Comparison of ENCODE assay signal across 9 cellular contexts in the genomic region with DNA sequence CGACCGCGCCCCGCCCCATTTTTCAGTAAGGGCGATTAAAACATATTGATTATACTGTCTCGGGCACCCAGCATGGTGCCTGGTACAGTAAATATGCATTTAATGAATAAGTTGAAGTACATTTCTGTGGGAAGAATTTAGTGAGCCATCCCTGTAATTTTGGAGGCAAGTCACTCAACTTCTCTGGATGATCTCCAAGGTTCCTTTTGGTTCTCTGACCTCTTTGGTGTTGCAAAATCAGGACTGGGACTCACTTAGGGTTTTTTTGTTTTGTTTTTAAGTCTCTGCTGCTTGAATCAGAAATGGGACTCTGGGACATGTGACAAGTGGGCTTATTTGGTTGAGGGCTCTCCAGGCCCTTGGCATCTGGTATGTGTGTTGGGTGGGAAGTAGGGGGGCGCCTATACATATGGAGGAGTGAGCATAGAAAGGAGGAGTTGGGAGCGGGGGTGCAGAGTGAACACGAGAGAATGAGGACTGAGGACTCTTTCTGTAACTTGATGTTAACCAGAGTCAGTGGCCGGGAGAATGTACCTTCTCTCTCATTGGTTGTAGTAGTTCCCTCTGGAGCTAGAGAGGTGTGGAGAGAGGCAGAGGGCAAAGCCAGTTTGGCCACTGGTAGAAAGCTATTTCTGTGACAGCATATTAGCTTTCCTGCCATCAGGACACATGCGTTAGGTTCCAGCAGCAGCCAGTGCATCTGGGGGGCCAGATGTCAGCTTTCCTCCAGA. TPM values are rescaled to one million over a fixed set of nuclear protein-coding genes. Genes with fewer than 3 reads are reported as not detected.
DNase-seq lines count a peak whose midpoint lies in the region; ATAC-seq and TF ChIP-seq lines count a peak whose summit lies in the region.
"Had no signal": no experiment of that assay in that cellular context is flagged by ENCODE, and none has a peak within 500 bp of the region (broad histone marks: within the 10 kb centered on the region; RNA-seq: fewer than 3 reads in every experiment).

No MANE protein-coding gene starts in this region.

- H4K20me1 ChIP-seq in fibroblast of lung (ENCODE audit: control insufficient read depth, extremely low read depth, insufficient read depth, low read length) = no peaks in the 10 kb centered on the region

- H3K4me2 ChIP-seq in fibroblast of lung (ENCODE audit: extremely low read depth, insufficient read depth, low read length) = peak overlapping the region; percentile 96

- H3K79me2 ChIP-seq in fibroblast of lung (ENCODE audit: control insufficient read depth, insufficient read depth, low read length) = peaks cover 67% of the 10 kb centered on the region

- no peaks in the 10 kb centered on the region for H3K36me3 ChIP-seq in RWPE2 (ENCODE audit: low read depth)
- peaks cover 1% of the 10 kb centered on the region for H3K36me3 ChIP-seq in fibroblast of lung (ENCODE audit: control insufficient read depth, insufficient read depth, low read length)

- H3K4me1 ChIP-seq in RWPE2 (ENCODE audit: insufficient read depth, poor library complexity, severe bottlenecking) (peaks cover 35% of the 10 kb centered on the region), fibroblast of lung (ENCODE audit: control insufficient read depth, extremely low read depth, insufficient read depth, low read length) (peaks cover 16% of the 10 kb centered on the region)

- H3K9me3 ChIP-seq in RWPE2 (ENCODE audit: severe bottlenecking) (no peaks in the 10 kb centered on the region), fibroblast of lung (ENCODE audit: control insufficient read depth, insufficient read depth, low read depth, low read length) (no peaks in the 10 kb centered on the region)

- H3K4me3 ChIP-seq in RWPE2 (ENCODE audit: severe bottlenecking) = peak overlapping the region; percentile 53
- H3K4me3 ChIP-seq in fibroblast of lung (replicated peaks in 1 of 4; ENCODE audit: control extremely low read depth in 1 of 4, insufficient read depth in 1 of 4, low read depth in 3 of 4, low read length in 4 of 4) = peak overlapping the region; percentile 76 to 97 (median 90)

- no peaks in the 10 kb centered on the region for H3K27me3 ChIP-seq in RWPE2 (ENCODE audit: insufficient read depth, poor library complexity, severe bottlenecking)
- no peaks in the 10 kb centered on the region for H3K27me3 ChIP-seq in fibroblast of lung (ENCODE audit: control insufficient read depth, insufficient read depth, low read length)

- H3K27ac ChIP-seq in RWPE2 (ENCODE audit: poor library complexity, severe bottlenecking) (peak overlapping the region; percentile 83), fibroblast of lung (ENCODE audit: insufficient read depth, low read length) (peak overlapping the region; percentile 83)
- H3K27ac ChIP-seq: HL-60 had no signal

- DNase-seq in ELF-1 (ENCODE audit: low read depth, low spot score) = peak; percentile 50
- DNase-seq in RWPE2 (ENCODE audit: low spot score) = no peak
- peak; percentile 34 to 82 for DNase-seq in fibroblast of lung (ENCODE audit: low read depth in 2 of 2)
- peak; percentile 51 for DNase-seq in renal cortical epithelial cell (ENCODE audit: low read depth)
- DNase-seq in germinal center (ENCODE audit: low spot score) = no peak
- DNase-seq in SW 1271 (lab: John Stamatoyannopoulos, UW) = no peak
- DNase-seq in NCI-H1417 (lab: John Stamatoyannopoulos, UW) = no peak

- ATAC-seq in RWPE2 (ENCODE audit: low read depth) (no peak), GM18520 (IDR thresholded peaks at IDR 0.05; ENCODE audit: unreplicated experiment) (no peak)

- TF ChIP-seq CTCF in RWPE2 (IDR thresholded peaks at IDR 0.05; ENCODE audit: poor library complexity, severe bottlenecking) = no peak
- no peak for TF ChIP-seq CTCF in fibroblast of lung (conservative IDR thresholded peaks at IDR 0.05 in 1 of 2, IDR thresholded peaks at IDR 0.05 in 1 of 2; ENCODE audit: low read depth in 1 of 2, low read length in 2 of 2)

- no peak overlapping the region for H2AFZ ChIP-seq in fibroblast of lung (ENCODE audit: low read length)

- peak overlapping the region; percentile 80 for H3K9ac ChIP-seq in fibroblast of lung (ENCODE audit: insufficient read depth, low read length)

RNA-seq across cellular contexts. Expression of a gene that starts 1.9 kb away (rescaled TPM):
- 29.5 and 35.8 TPM in 2 replicates for total RNA-seq in fibroblast of lung
- polyA plus RNA-seq in fibroblast of lung = 21.6 and 32.0 TPM in 2 replicates
- polyA plus RNA-seq in fibroblast of lung (2012) = 21.5 and 31.9 TPM in 2 replicates
- 33.8 and 42.5 TPM in 2 replicates for polyA minus RNA-seq in fibroblast of lung (ENCODE audit: low replicate concordance)
- total RNA-seq in renal cortical epithelial cell = 17.5 and 18.3 TPM in 2 replicates

RNA-seq across cellular contexts. Expression of a gene that starts 49.8 kb away (rescaled TPM):
- 10.3 and 14.4 TPM in 2 replicates for total RNA-seq in fibroblast of lung
- 6.2 and 8.8 TPM in 2 replicates for polyA plus RNA-seq in fibroblast of lung
- 4.8 and 6.2 TPM in 2 replicates for polyA plus RNA-seq in fibroblast of lung (2012)
- polyA minus RNA-seq in fibroblast of lung (ENCODE audit: low replicate concordance) = 2.3 and 3.5 TPM in 2 replicates
- total RNA-seq in renal cortical epithelial cell = 13.0 and 15.2 TPM in 2 replicates

Comparison
In these comparisons a context has a peak if more than half of its experiments do, and no peak if none do; other contexts are left out.
1. DNase-seq: peak in ELF-1 (single experiment), fibroblast of lung (2 of 2) and renal cortical epithelial cell (single experiment); none in RWPE2 (single experiment), germinal center (single experiment), SW 1271 (0 of 2) and NCI-H1417 (0 of 3).